Comparison of ENCODE assay signal across 1 cellular context in the genomic region with DNA sequence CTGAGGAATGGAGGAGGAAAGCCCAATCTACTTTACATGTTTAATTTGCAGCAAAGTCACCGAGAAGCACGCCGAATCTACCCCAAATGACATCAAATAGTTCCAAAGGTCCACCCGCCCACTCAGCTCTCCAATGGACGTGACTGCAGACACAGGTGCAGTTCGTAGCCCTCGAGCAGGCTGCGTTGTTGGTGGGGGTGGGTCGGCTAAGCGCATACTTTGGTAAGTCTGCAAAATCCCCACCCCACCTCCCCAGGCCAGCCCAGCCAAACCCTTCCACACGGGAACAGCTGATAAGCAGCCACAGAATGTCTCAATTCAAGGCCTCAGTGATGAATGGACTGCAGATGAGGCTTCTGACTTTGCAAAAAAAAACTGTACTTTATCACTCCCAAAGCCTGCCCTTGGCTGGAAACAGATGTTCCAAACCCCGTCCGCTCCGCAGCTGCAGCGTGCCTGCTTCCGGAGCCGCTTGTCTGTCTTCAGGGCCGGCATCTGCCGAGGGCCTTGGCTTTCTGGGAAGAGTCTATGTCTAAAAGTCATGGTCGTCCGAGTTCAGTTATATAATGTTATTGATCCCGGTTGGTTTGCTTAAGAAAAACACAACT.
TF ChIP-seq lines count a peak whose summit lies in the region.

No MANE protein-coding gene starts in this region.

TF ChIP-seq in K562, 482 proteins besides CTCF, POLR2A, EP300 and RAD21 (continued from another document and continues in another):
- TF ChIP-seq ZBTB33 (CRISPR knock-in tag; IDR thresholded peaks at IDR 0.05) (peak; percentile 47; the same call in 1 of the 2 replicates), ZNF57 (CRISPR knock-in tag; IDR thresholded peaks at IDR 0.05) (no peak), ZNF780A (CRISPR knock-in tag; IDR thresholded peaks at IDR 0.05) (no peak), TRIM28 (IDR thresholded peaks at IDR 0.05) (peak; percentile 84), ZBED1 (IDR thresholded peaks at IDR 0.05) (no peak), KDM4B (IDR thresholded peaks at IDR 0.05; ENCODE audit: borderline replicate concordance in 2 of 2, low read depth in 1 of 2) (0 out of 4 replicates have a peak, but pooled peaks of 1 of the 2 experiments have one; percentile 46), XRCC4 (IDR thresholded peaks at IDR 0.05; ENCODE audit: extremely low read depth, insufficient read depth, insufficient read length) (no peak), ZNF668 (CRISPR knock-in tag; IDR thresholded peaks at IDR 0.05) (peak; percentile 20; the same call in 1 of the 2 replicates), ZNF444 (CRISPR knock-in tag; IDR thresholded peaks at IDR 0.05) (no peak), SOX6 (IDR thresholded peaks at IDR 0.05) (peak; percentile 90), RBM39 (optimal IDR thresholded peaks at IDR 0.05; ENCODE audit: low read depth, low read length) (no peak), NBN (IDR thresholded peaks at IDR 0.05; ENCODE audit: low read depth) (peak; percentile 94), NEUROD1 (IDR thresholded peaks at IDR 0.05; ENCODE audit: borderline replicate concordance, low read depth, low read length, partially characterized antibody) (peak; percentile 70), GATAD2B (IDR thresholded peaks at IDR 0.05; ENCODE audit: borderline replicate concordance) (no peak; the same call in 1 of the 2 replicates), RBM34 (IDR thresholded peaks at IDR 0.05; ENCODE audit: borderline replicate concordance, insufficient read depth, low read length) (no peak), ZNF512 (tag; IDR thresholded peaks at IDR 0.05) (no peak), KLF1 (tag; IDR thresholded peaks at IDR 0.05) (peak; percentile 68; the same call in 1 of the 2 replicates), RFX7 (CRISPR knock-in tag; IDR thresholded peaks at IDR 0.05) (no peak), CBX3 (IDR thresholded peaks at IDR 0.05; ENCODE audit: borderline replicate concordance in 1 of 2, low read length in 2 of 2) (peak in 1 of 2 experiments; percentile 78; a peak in 2 of 3 replicates), TFAP4 (CRISPR knock-in tag; IDR thresholded peaks at IDR 0.05; ENCODE audit: borderline replicate concordance) (peak; percentile 99), CBX8 (IDR thresholded peaks at IDR 0.05; ENCODE audit: borderline replicate concordance, extremely low read depth, low read depth, low read length, poor library complexity, severe bottlenecking) (no peak), SAFB (IDR thresholded peaks at IDR 0.05; ENCODE audit: borderline replicate concordance, low read depth, low read length) (no peak), CAMTA2 (CRISPR knock-in tag; conservative IDR thresholded peaks at IDR 0.05) (no peak), TAF15 (IDR thresholded peaks at IDR 0.05; ENCODE audit: low read depth, low read length) (no peak), SMAD2 (IDR thresholded peaks at IDR 0.05; ENCODE audit: low read depth, low read length) (no peak), NRF1 (conservative IDR thresholded peaks at IDR 0.05 in 1 of 2, IDR thresholded peaks at IDR 0.05 in 1 of 2) (peak; percentile 48 to 54), LCOR (CRISPR knock-in tag; IDR thresholded peaks at IDR 0.05) (peak; percentile 58; the same call in 1 of the 2 replicates), TARDBP (IDR thresholded peaks at IDR 0.05) (peak; percentile 63; the same call in 1 of the 2 replicates), CSDE1 (IDR thresholded peaks at IDR 0.05) (no peak)
- TF ChIP-seq, protein P1, sequence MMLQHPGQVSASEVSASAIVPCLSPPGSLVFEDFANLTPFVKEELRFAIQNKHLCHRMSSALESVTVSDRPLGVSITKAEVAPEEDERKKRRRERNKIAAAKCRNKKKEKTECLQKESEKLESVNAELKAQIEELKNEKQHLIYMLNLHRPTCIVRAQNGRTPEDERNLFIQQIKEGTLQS (IDR thresholded peaks at IDR 0.05): peak; percentile 62
- TF ChIP-seq, protein P1 (CRISPR knock-in tag; conservative IDR thresholded peaks at IDR 0.05): no peak; the same call in 1 of the 2 replicates
- TF ChIP-seq, protein P2, sequence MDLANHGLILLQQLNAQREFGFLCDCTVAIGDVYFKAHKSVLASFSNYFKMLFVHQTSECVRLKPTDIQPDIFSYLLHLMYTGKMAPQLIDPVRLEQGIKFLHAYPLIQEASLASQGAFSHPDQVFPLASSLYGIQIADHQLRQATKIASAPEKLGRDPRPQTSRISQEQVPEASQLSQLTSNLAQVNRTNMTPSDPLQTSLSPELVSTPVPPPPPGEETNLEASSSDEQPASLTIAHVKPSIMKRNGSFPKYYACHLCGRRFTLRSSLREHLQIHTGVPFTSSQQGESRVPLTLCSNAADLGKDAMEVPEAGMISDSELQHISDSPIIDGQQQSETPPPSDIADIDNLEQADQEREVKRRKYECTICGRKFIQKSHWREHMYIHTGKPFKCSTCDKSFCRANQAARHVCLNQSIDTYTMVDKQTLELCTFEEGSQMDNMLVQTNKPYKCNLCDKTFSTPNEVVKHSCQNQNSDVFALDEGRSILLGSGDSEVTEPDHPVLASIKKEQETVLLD (IDR thresholded peaks at IDR 0.05): peak; percentile 84
- TF ChIP-seq, protein P3, sequence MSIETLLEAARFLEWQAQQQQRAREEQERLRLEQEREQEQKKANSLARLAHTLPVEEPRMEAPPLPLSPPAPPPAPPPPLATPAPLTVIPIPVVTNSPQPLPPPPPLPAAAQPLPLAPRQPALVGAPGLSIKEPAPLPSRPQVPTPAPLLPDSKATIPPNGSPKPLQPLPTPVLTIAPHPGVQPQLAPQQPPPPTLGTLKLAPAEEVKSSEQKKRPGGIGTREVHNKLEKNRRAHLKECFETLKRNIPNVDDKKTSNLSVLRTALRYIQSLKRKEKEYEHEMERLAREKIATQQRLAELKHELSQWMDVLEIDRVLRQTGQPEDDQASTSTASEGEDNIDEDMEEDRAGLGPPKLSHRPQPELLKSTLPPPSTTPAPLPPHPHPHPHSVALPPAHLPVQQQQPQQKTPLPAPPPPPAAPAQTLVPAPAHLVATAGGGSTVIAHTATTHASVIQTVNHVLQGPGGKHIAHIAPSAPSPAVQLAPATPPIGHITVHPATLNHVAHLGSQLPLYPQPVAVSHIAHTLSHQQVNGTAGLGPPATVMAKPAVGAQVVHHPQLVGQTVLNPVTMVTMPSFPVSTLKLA (conservative IDR thresholded peaks at IDR 0.05): peak; percentile 61 to 81
- TF ChIP-seq, protein P4, sequence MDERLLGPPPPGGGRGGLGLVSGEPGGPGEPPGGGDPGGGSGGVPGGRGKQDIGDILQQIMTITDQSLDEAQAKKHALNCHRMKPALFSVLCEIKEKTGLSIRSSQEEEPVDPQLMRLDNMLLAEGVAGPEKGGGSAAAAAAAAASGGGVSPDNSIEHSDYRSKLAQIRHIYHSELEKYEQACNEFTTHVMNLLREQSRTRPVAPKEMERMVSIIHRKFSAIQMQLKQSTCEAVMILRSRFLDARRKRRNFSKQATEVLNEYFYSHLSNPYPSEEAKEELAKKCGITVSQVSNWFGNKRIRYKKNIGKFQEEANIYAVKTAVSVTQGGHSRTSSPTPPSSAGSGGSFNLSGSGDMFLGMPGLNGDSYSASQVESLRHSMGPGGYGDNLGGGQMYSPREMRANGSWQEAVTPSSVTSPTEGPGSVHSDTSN (CRISPR knock-in tag; IDR thresholded peaks at IDR 0.05; ENCODE audit: low read depth): peak; percentile 38
- TF ChIP-seq, protein P4 (tag; conservative IDR thresholded peaks at IDR 0.05; ENCODE audit: low read depth): peak; percentile 97
- TF ChIP-seq, protein P5, sequence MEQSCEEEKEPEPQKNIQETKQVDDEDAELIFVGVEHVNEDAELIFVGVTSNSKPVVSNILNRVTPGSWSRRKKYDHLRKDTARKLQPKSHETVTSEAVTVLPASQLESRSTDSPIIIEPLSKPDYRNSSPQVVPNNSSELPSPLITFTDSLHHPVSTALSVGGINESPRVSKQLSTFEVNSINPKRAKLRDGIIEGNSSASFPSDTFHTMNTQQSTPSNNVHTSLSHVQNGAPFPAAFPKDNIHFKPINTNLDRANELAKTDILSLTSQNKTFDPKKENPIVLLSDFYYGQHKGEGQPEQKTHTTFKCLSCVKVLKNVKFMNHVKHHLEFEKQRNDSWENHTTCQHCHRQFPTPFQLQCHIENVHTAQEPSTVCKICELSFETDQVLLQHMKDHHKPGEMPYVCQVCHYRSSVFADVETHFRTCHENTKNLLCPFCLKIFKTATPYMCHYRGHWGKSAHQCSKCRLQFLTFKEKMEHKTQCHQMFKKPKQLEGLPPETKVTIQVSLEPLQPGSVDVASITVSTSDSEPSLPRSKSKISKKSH (CRISPR knock-in tag; IDR thresholded peaks at IDR 0.05): no peak
